ENCODE assay signal across 9 cellular contexts in genomic region chrX:120514236-120514635, GRCh38. TPM values are rescaled to one million over a fixed set of nuclear protein-coding genes. Genes with fewer than 3 reads are reported as not detected.
DNase-seq lines count a peak whose midpoint lies in the region; ATAC-seq, FAIRE-seq and TF ChIP-seq lines count a peak whose summit lies in the region.
"Had no signal": no experiment of that assay in that cellular context is flagged by ENCODE, and none has a peak within 500 bp of the region (broad histone marks: within the 10 kb centered on the region; RNA-seq: fewer than 3 reads in every experiment).

No MANE protein-coding gene starts in this region.

- TF ChIP-seq CTCF in D721Med (IDR thresholded peaks at IDR 0.05; ENCODE audit: insufficient read depth, missing control alignments): peak; percentile 28
- peak; percentile 31 for TF ChIP-seq CTCF in HFF-Myc (IDR thresholded peaks at IDR 0.05; ENCODE audit: low read depth, low read length, missing control alignments)
- peak in 3 of 9 donors; percentile 12 to 26 (median 25) for TF ChIP-seq CTCF in heart right ventricle (IDR thresholded peaks at IDR 0.05)

- peaks cover 0 to 7% (median 0%) of the 10 kb centered on the region in 7 donors for H3K27me3 ChIP-seq in heart right ventricle

- FAIRE-seq in D721Med (lab: Jason Lieb, UNC): no peak

- 57 to 74% methylated on average over 1 of the region's 1 CpG for WGBS in heart right ventricle, 2 donors

- H3K4me3 ChIP-seq in HFF-Myc (replicated peaks; ENCODE audit: low read depth, low read length) (no peak overlapping the region), heart right ventricle (no peak overlapping the region)

- DNase-seq in D721Med (ENCODE audit: insufficient read length, low spot score) (no peak), HFF-Myc (ENCODE audit: extremely low read depth, low read depth) (no peak), SW480 (ENCODE audit: low spot score) (peak; percentile 21), kidney glomerular epithelial cell (lab: John Stamatoyannopoulos, UW) (peak; percentile 1), NCI-H526 treated with DMSO at 0.1 percent for 48 hours (lab: John Stamatoyannopoulos, UW) (no peak), heart right ventricle (no peak)
- DNase-seq in activated naive CD4-positive, alpha-beta T cell (lab: John Stamatoyannopoulos, UW): no peak
- DNase-seq: foreskin melanocyte had no signal

- no peaks in the 10 kb centered on the region for H3K9me3 ChIP-seq in heart right ventricle

- H3K36me3 ChIP-seq in heart right ventricle: no peaks in the 10 kb centered on the region

- H3K4me1 ChIP-seq in heart right ventricle: no peaks in the 10 kb centered on the region

- ATAC-seq in heart right ventricle: no peak
- no peak for ATAC-seq in HG03175 (IDR thresholded peaks at IDR 0.05; ENCODE audit: unreplicated experiment)

- no peak overlapping the region for H3K27ac ChIP-seq in heart right ventricle

- intact Hi-C loops in heart right ventricle (cut with DNase I): no loop called here

RNA-seq across cellular contexts. Expression of gene LAMP2, which starts 45.1 kb away (rescaled TPM):
- 10 to 100 TPM; 55.2 to 88.7 (median 61.5) TPM for total RNA-seq in heart right ventricle
- polyA plus RNA-seq in heart right ventricle: 10 to 100 TPM; 14.9 to 30.9 TPM

RNA-seq across cellular contexts. Expression of gene CUL4B, which starts 46.5 kb away (rescaled TPM):
- total RNA-seq in heart right ventricle: 10 to 100 TPM; 17.1 to 24.1 (median 19.9) TPM
- 10 to 100 TPM in 1 of 2 donors, 1 to 10 TPM in 1; 8.2 to 12.7 TPM for polyA plus RNA-seq in heart right ventricle

Comparison
In these comparisons a context has a peak if more than half of its experiments do, and no peak if none do; other contexts are left out.
1. DNase-seq: peak in SW480 (single experiment) and kidney glomerular epithelial cell (single experiment); none in D721Med (single experiment), HFF-Myc (single experiment), NCI-H526 treated with DMSO at 0.1 percent for 48 hours (single experiment), activated naive CD4-positive, alpha-beta T cell (0 of 4) and heart right ventricle (0 of 2).